Comparison of ENCODE assay signal across 25 cellular contexts in genomic region chr12:3976351-3976938, GRCh38.
DNase-seq lines count a peak whose midpoint lies in the region; ATAC-seq lines count a peak whose summit lies in the region.
"Had no signal": no experiment of that assay in that cellular context is flagged by ENCODE, and none has a peak within 500 bp of the region (broad histone marks: within the 10 kb centered on the region; RNA-seq: fewer than 3 reads in every experiment).

No MANE protein-coding gene starts in this region.

- H3K4me2 ChIP-seq in trophoblast cell (ENCODE audit: low read length) = no peak overlapping the region

- POLR2A ChIA-PET in activated CD4-positive, alpha-beta T cell treated with anti-CD3 and anti-CD28 coated beads for 36 hours (lab: Charles Lee) = interaction anchor here (0.9 to 1.0 kb wide), 2 partner anchors 303 to 531 kb away, joined by 3 to 4 read pairs; no protein-coding TSS in a partner anchor
- POLR2A ChIA-PET in CD4-positive, alpha-beta memory T cell (lab: Charles Lee; ENCODE audit: partially characterized antibody) = interaction anchor here (1.5 to 2.1 kb wide), 3 partner anchors 12 to 295 kb away, joined by 3 to 7 read pairs (median 5); no protein-coding TSS in a partner anchor

- DNase-seq in activated CD4-positive, alpha-beta T cell treated with anti-CD3 and anti-CD28 coated beads for 36 hours = peak; percentile 60
- no peak for DNase-seq in activated CD4-positive, alpha-beta T cell treated with anti-CD3 and anti-CD28 coated beads, Interleukin-2, amount 50 U/mL, for 1 hour
- DNase-seq in CD4-positive, alpha-beta memory T cell = no peak
- no peak for DNase-seq in activated T-helper 1 cell treated with anti-CD3 and anti-CD28 coated beads, Interleukin-12 subunit alpha, Interleukin-12 subunit beta, Interleukin-2, Interleukin-4 antibody, amounts not matched to agents 30 ng/mL and 10 ng/mL and 1 ng/mL, durations not matched to agents 14 hours and 24 hours and 36 hours (ENCODE audit: low spot score)
- DNase-seq in trophoblast cell (no peak), COR-L47 (lab: John Stamatoyannopoulos, UW) (no peak), inferior parietal cortex (ENCODE audit: extremely low spot score) (no peak), DMS 273 (lab: John Stamatoyannopoulos, UW; ENCODE audit: unreplicated experiment) (no peak)
- DNase-seq: AML-193, DND-41, gastrocnemius medialis, hippocampal formation, left ventricle myocardium superior, MG63, NCI-H1436 treated with DMSO at 0.1 percent for 48 hours, NCI-H524, nephron progenitor cell, sigmoid colon, thyroid gland, WERI-Rb-1 had no signal

- WGBS in trophoblast cell (ENCODE audit: extremely low coverage, insufficient coverage, insufficient read length) = no CpG with 5 or more reads among the region's 5 CpGs

- no peak overlapping the region for H2AK5ac ChIP-seq in trophoblast cell (ENCODE audit: low read length)

- H4K8ac ChIP-seq in trophoblast cell (ENCODE audit: low read depth, low read length) = no peak overlapping the region

- no peaks in the 10 kb centered on the region for H3K27me3 ChIP-seq in CD4-positive, alpha-beta memory T cell (ENCODE audit: insufficient read depth, low read length)
- no peaks in the 10 kb centered on the region for H3K27me3 ChIP-seq in trophoblast cell (ENCODE audit: insufficient read depth, low read length)
- H3K27me3 ChIP-seq: gastrocnemius medialis, MG63, sigmoid colon, SJSA1, thyroid gland had no signal

- no peaks in the 10 kb centered on the region for H3K9me3 ChIP-seq in CD4-positive, alpha-beta memory T cell (ENCODE audit: control insufficient read depth in 1 of 2, low read length in 2 of 2)
- H3K9me3 ChIP-seq in trophoblast cell (ENCODE audit: insufficient read depth, low read depth, low read length) = no peaks in the 10 kb centered on the region
- H3K9me3 ChIP-seq: esophagus muscularis mucosa, gastrocnemius medialis, MG63, sigmoid colon, thyroid gland had no signal

- CTCF ChIA-PET in activated CD4-positive, alpha-beta T cell treated with anti-CD3 and anti-CD28 coated beads for 36 hours (lab: Charles Lee) = interaction anchor here (0.9 to 3.3 kb wide), 5 partner anchors 12 to 91 kb away, joined by 3 to 16 read pairs (median 4); no protein-coding TSS in a partner anchor
- CTCF ChIA-PET in CD4-positive, alpha-beta memory T cell (lab: Charles Lee; ENCODE audit: partially characterized antibody) = interaction anchor here (1.6 to 6.9 kb wide), 6 partner anchors 12 to 91 kb away, joined by 4 to 59 read pairs (median 22); no protein-coding TSS in a partner anchor

- H4K91ac ChIP-seq in trophoblast cell (ENCODE audit: low read depth, low read length) = peak overlapping the region; percentile 70

- H3K23ac ChIP-seq in trophoblast cell (ENCODE audit: low read length) = no peak overlapping the region

- H3K36me3 Mint-ChIP-seq in activated CD4-positive, alpha-beta T cell treated with anti-CD3 and anti-CD28 coated beads for 36 hours (ENCODE audit: low read depth) = peaks cover 4% of the 10 kb centered on the region
- peaks cover 0 to 3% of the 10 kb centered on the region in 2 donors for H3K36me3 Mint-ChIP-seq in CD4-positive, alpha-beta memory T cell
- peaks cover 6% of the 10 kb centered on the region for H3K36me3 Mint-ChIP-seq in activated T-helper 1 cell treated with anti-CD3 and anti-CD28 coated beads, Interleukin-12 subunit alpha, Interleukin-12 subunit beta, Interleukin-2, Interleukin-4 antibody, amounts not matched to agents 30 ng/mL and 10 ng/mL and 1 ng/mL, durations not matched to agents 14 hours and 24 hours and 36 hours (ENCODE audit: low read depth)
- H3K36me3 Mint-ChIP-seq: brain had no signal

- H3K9me3 Mint-ChIP-seq in activated CD4-positive, alpha-beta T cell treated with anti-CD3 and anti-CD28 coated beads for 36 hours (ENCODE audit: low read depth) = no peaks in the 10 kb centered on the region
- H3K9me3 Mint-ChIP-seq in CD4-positive, alpha-beta memory T cell = no peaks in the 10 kb centered on the region
- H3K9me3 Mint-ChIP-seq in activated T-helper 1 cell treated with anti-CD3 and anti-CD28 coated beads, Interleukin-12 subunit alpha, Interleukin-12 subunit beta, Interleukin-2, Interleukin-4 antibody, amounts not matched to agents 30 ng/mL and 10 ng/mL and 1 ng/mL, durations not matched to agents 14 hours and 24 hours and 36 hours = peaks cover 10% of the 10 kb centered on the region

- peaks cover 57% of the 10 kb centered on the region for H3K4me1 ChIP-seq in CD4-positive, alpha-beta memory T cell (ENCODE audit: insufficient read depth, low read length)
- peaks cover 0 to 14% of the 10 kb centered on the region in 2 experiments for H3K4me1 ChIP-seq in trophoblast cell (ENCODE audit: control insufficient read depth in 1 of 2, insufficient read depth in 2 of 2, low read length in 2 of 2)
- H3K4me1 ChIP-seq: esophagus muscularis mucosa, gastrocnemius medialis, sigmoid colon, SJSA1, thyroid gland had no signal

- intact Hi-C loops in activated CD4-positive, alpha-beta T cell treated with anti-CD3 and anti-CD28 coated beads for 36 hours (cut with DNase I, micrococcal nuclease) = loop anchor here (1.0 to 10.0 kb wide), 5 partner anchors 26 to 528 kb away; no protein-coding TSS in a partner anchor
- intact Hi-C loops in CD4-positive, alpha-beta memory T cell (cut with micrococcal nuclease) = no loop called here
- intact Hi-C loops in activated T-helper 1 cell treated with anti-CD3 and anti-CD28 coated beads, Interleukin-12 subunit alpha, Interleukin-12 subunit beta, Interleukin-2, Interleukin-4 antibody, amounts not matched to agents 30 ng/mL and 10 ng/mL and 1 ng/mL, durations not matched to agents 14 hours and 24 hours and 36 hours (cut with micrococcal nuclease) = loop anchor here (1.0 kb wide), 2 partner anchors 170 to 296 kb away; no protein-coding TSS in a partner anchor

- H3K4me3 ChIP-seq in CD4-positive, alpha-beta memory T cell (ENCODE audit: low read length in 2 of 2) = no peak overlapping the region
- H3K4me3 ChIP-seq in trophoblast cell (ENCODE audit: low read depth, low read length) = no peak overlapping the region
- H3K4me3 ChIP-seq: esophagus muscularis mucosa, gastrocnemius medialis, GM12878, MG63, sigmoid colon, SJSA1, thyroid gland had no signal

- H3K27ac ChIP-seq in CD4-positive, alpha-beta memory T cell (ENCODE audit: low read depth, low read length) = no peak overlapping the region
- no peak overlapping the region for H3K27ac ChIP-seq in trophoblast cell (ENCODE audit: low read depth, low read length)
- H3K27ac ChIP-seq: esophagus muscularis mucosa, gastrocnemius medialis, sigmoid colon, SJSA1, thyroid gland, WERI-Rb-1 had no signal

- H3K36me3 ChIP-seq in CD4-positive, alpha-beta memory T cell (ENCODE audit: insufficient read depth, low read length) = no peaks in the 10 kb centered on the region
- no peaks in the 10 kb centered on the region for H3K36me3 ChIP-seq in trophoblast cell (ENCODE audit: control insufficient read depth in 1 of 2, insufficient read depth in 2 of 2, low read length in 2 of 2)
- H3K36me3 ChIP-seq: esophagus muscularis mucosa, gastrocnemius medialis, MG63, sigmoid colon, SJSA1, thyroid gland, WERI-Rb-1 had no signal

- peaks cover 83% of the 10 kb centered on the region for H3K4me1 Mint-ChIP-seq in activated CD4-positive, alpha-beta T cell treated with anti-CD3 and anti-CD28 coated beads for 36 hours
- H3K4me1 Mint-ChIP-seq in CD4-positive, alpha-beta memory T cell = peaks cover 39 to 58% (median 47%) of the 10 kb centered on the region in 4 donors
- H3K4me1 Mint-ChIP-seq in activated T-helper 1 cell treated with anti-CD3 and anti-CD28 coated beads, Interleukin-12 subunit alpha, Interleukin-12 subunit beta, Interleukin-2, Interleukin-4 antibody, amounts not matched to agents 30 ng/mL and 10 ng/mL and 1 ng/mL, durations not matched to agents 14 hours and 24 hours and 36 hours (ENCODE audit: low read depth) = peaks cover 64% of the 10 kb centered on the region
- H3K4me1 Mint-ChIP-seq: brain had no signal

- H3K79me2 ChIP-seq in trophoblast cell (ENCODE audit: control insufficient read depth, insufficient read depth, low read length, poor library complexity) = no peaks in the 10 kb centered on the region

- H3K27ac Mint-ChIP-seq in activated CD4-positive, alpha-beta T cell treated with anti-CD3 and anti-CD28 coated beads for 36 hours = peak overlapping the region; percentile 81
- peak overlapping the region in 6 of 7 donors; percentile 38 to 89 (median 75) for H3K27ac Mint-ChIP-seq in CD4-positive, alpha-beta memory T cell
- peak overlapping the region; percentile 75 for H3K27ac Mint-ChIP-seq in activated T-helper 1 cell treated with anti-CD3 and anti-CD28 coated beads, Interleukin-12 subunit alpha, Interleukin-12 subunit beta, Interleukin-2, Interleukin-4 antibody, amounts not matched to agents 30 ng/mL and 10 ng/mL and 1 ng/mL, durations not matched to agents 14 hours and 24 hours and 36 hours
- H3K27ac Mint-ChIP-seq: brain, nephron progenitor cell had no signal

- no peak overlapping the region for H4K12ac ChIP-seq in trophoblast cell (ENCODE audit: low read depth, low read length)

- peak overlapping the region; percentile 88 for H2BK12ac ChIP-seq in trophoblast cell (ENCODE audit: low read length)

- peak overlapping the region; percentile 73 for H3K14ac ChIP-seq in trophoblast cell (ENCODE audit: low read length)

- H3K4me3 Mint-ChIP-seq in activated CD4-positive, alpha-beta T cell treated with anti-CD3 and anti-CD28 coated beads for 36 hours = no peak overlapping the region
- H3K4me3 Mint-ChIP-seq in CD4-positive, alpha-beta memory T cell = peak overlapping the region in 2 of 8 donors; percentile 7 to 20
- no peak overlapping the region for H3K4me3 Mint-ChIP-seq in activated T-helper 1 cell treated with anti-CD3 and anti-CD28 coated beads, Interleukin-12 subunit alpha, Interleukin-12 subunit beta, Interleukin-2, Interleukin-4 antibody, amounts not matched to agents 30 ng/mL and 10 ng/mL and 1 ng/mL, durations not matched to agents 14 hours and 24 hours and 36 hours
- H3K4me3 Mint-ChIP-seq: brain, nephron progenitor cell had no signal

- H2BK120ac ChIP-seq in trophoblast cell (ENCODE audit: insufficient read depth, low read length, poor library complexity) = peak overlapping the region; percentile 52

- ATAC-seq in activated CD4-positive, alpha-beta T cell treated with anti-CD3 and anti-CD28 coated beads for 36 hours = peak; percentile 56
- ATAC-seq: gastrocnemius medialis, GM12878, HCT116, left ventricle myocardium superior had no signal

- no peak overlapping the region for H2BK5ac ChIP-seq in trophoblast cell (ENCODE audit: low read depth, low read length, poor library complexity)

- no peak overlapping the region for H3K9ac ChIP-seq in trophoblast cell (ENCODE audit: low read length)

- no peak overlapping the region for H3K4ac ChIP-seq in trophoblast cell (ENCODE audit: low read depth, low read length)

- H3K27me3 Mint-ChIP-seq in activated CD4-positive, alpha-beta T cell treated with anti-CD3 and anti-CD28 coated beads for 36 hours = no peaks in the 10 kb centered on the region
- H3K27me3 Mint-ChIP-seq in CD4-positive, alpha-beta memory T cell = no peaks in the 10 kb centered on the region
- H3K27me3 Mint-ChIP-seq in activated T-helper 1 cell treated with anti-CD3 and anti-CD28 coated beads, Interleukin-12 subunit alpha, Interleukin-12 subunit beta, Interleukin-2, Interleukin-4 antibody, amounts not matched to agents 30 ng/mL and 10 ng/mL and 1 ng/mL, durations not matched to agents 14 hours and 24 hours and 36 hours (ENCODE audit: insufficient read depth) = no peaks in the 10 kb centered on the region

- no peak overlapping the region for H2AFZ ChIP-seq in trophoblast cell (ENCODE audit: insufficient read depth, low read length, poor library complexity)

- H3K79me1 ChIP-seq in trophoblast cell (ENCODE audit: low read length) = peaks cover 15% of the 10 kb centered on the region

- H3K18ac ChIP-seq in trophoblast cell (ENCODE audit: low read length) = no peak overlapping the region
